Comparison of ENCODE assay signal across 12 cellular contexts in genomic region chr2:152046940-152047339, GRCh38. TPM values are rescaled to one million over a fixed set of nuclear protein-coding genes. Genes with fewer than 3 reads are reported as not detected.
DNase-seq lines count a peak whose midpoint lies in the region; ATAC-seq and TF ChIP-seq lines count a peak whose summit lies in the region.
"Had no signal": no experiment of that assay in that cellular context is flagged by ENCODE, and none has a peak within 500 bp of the region (broad histone marks: within the 10 kb centered on the region; RNA-seq: fewer than 3 reads in every experiment).

No MANE protein-coding gene starts in this region.

- no peak overlapping the region for H3K27ac Mint-ChIP-seq in GM23338
- peak overlapping the region; percentile 19 for H3K27ac Mint-ChIP-seq in stimulated activated memory B cell treated with anti-CD40 and anti-IgM and Interleukin-4, amounts not matched to agents 10 μg/mL and 1 μg/mL and 100 μg/mL, for 72 hours
- H3K27ac Mint-ChIP-seq: activated CD8-positive, alpha-beta memory T cell treated with anti-CD3 and anti-CD28 coated beads, Interleukin-2, amount 10 ng/mL, durations not matched to agents 7 days and 5 days had no signal

- peaks cover 37% of the 10 kb centered on the region for H3K4me1 ChIP-seq in GM23338 (ENCODE audit: insufficient read depth)
- H3K4me1 ChIP-seq: body of pancreas had no signal

- no peak overlapping the region for H3K4me3 Mint-ChIP-seq in GM23338
- H3K4me3 Mint-ChIP-seq in stimulated activated memory B cell treated with anti-CD40 and anti-IgM and Interleukin-4, amounts not matched to agents 10 μg/mL and 1 μg/mL and 100 μg/mL, for 72 hours = no peak overlapping the region
- H3K4me3 Mint-ChIP-seq: activated CD8-positive, alpha-beta memory T cell treated with anti-CD3 and anti-CD28 coated beads, Interleukin-2, amount 10 ng/mL, durations not matched to agents 7 days and 5 days had no signal

- no peak for TF ChIP-seq CTCF in GM23338 (conservative IDR thresholded peaks at IDR 0.05; ENCODE audit: low read depth in 2 of 2)

- peaks cover 3% of the 10 kb centered on the region for H3K9me2 ChIP-seq in GM23338 (ENCODE audit: insufficient read depth)

- H3K36me3 ChIP-seq in GM23338 (ENCODE audit: insufficient read depth) = no peaks in the 10 kb centered on the region

- no peaks in the 10 kb centered on the region for H3K36me3 Mint-ChIP-seq in GM23338 (ENCODE audit: low read depth)
- no peaks in the 10 kb centered on the region for H3K36me3 Mint-ChIP-seq in stimulated activated memory B cell treated with anti-CD40 and anti-IgM and Interleukin-4, amounts not matched to agents 10 μg/mL and 1 μg/mL and 100 μg/mL, for 72 hours
- H3K36me3 Mint-ChIP-seq: activated CD8-positive, alpha-beta memory T cell treated with anti-CD3 and anti-CD28 coated beads, Interleukin-2, amount 10 ng/mL, durations not matched to agents 7 days and 5 days had no signal

- ATAC-seq in GM23338 (no peak), HG03442 (IDR thresholded peaks at IDR 0.05; ENCODE audit: unreplicated experiment) (peak; percentile 64)
- ATAC-seq in stimulated activated memory B cell treated with anti-CD40 and anti-IgM and Interleukin-4, amounts not matched to agents 10 μg/mL and 1 μg/mL and 100 μg/mL, for 72 hours = peak; percentile 83
- ATAC-seq: activated CD8-positive, alpha-beta memory T cell treated with anti-CD3 and anti-CD28 coated beads, Interleukin-2, amount 10 ng/mL, durations not matched to agents 7 days and 5 days; body of pancreas; left ventricle myocardium superior had no signal

- no peak overlapping the region for H3K4me3 ChIP-seq in GM23338
- H3K4me3 ChIP-seq: body of pancreas had no signal

- DNase-seq in DMS 273 (lab: John Stamatoyannopoulos, UW; ENCODE audit: unreplicated experiment) = peak; percentile 14
- no peak for DNase-seq in DMS 273 treated with DMSO at 0.1 percent for 48 hours (lab: John Stamatoyannopoulos, UW)
- no peak for DNase-seq in GM23338 (ENCODE audit: low spot score)
- DNase-seq in D341Med (ENCODE audit: low spot score) = no peak
- DNase-seq in stimulated activated CD4-positive, alpha-beta T cell treated with anti-CD3 and anti-CD28 coated beads, Interleukin-12 subunit alpha, Interleukin-12 subunit beta, amount 100 ng/mL, for 4 hours = no peak
- no peak for DNase-seq in NCI-H2029 treated with DMSO at 0.1 percent for 48 hours (lab: John Stamatoyannopoulos, UW)
- DNase-seq: activated CD8-positive, alpha-beta memory T cell treated with anti-CD3 and anti-CD28 coated beads, Interleukin-2, amount 10 ng/mL, durations not matched to agents 7 days and 5 days; body of pancreas; left ventricle myocardium superior had no signal

- no peaks in the 10 kb centered on the region for H4K20me1 ChIP-seq in GM23338 (replicated peaks; ENCODE audit: insufficient read depth)

- peak overlapping the region; percentile 33; the same call in 1 of the 2 replicates for H3K4me2 ChIP-seq in GM23338

- peaks cover 7% of the 10 kb centered on the region; the same call in 1 of the 2 replicates for H3F3A ChIP-seq in GM23338 (replicated peaks; ENCODE audit: low read depth)

- no peaks in the 10 kb centered on the region for H3K27me3 ChIP-seq in GM23338 (ENCODE audit: insufficient read depth)
- H3K27me3 ChIP-seq: body of pancreas had no signal

- H2AFZ ChIP-seq in GM23338 = no peak overlapping the region

- peaks cover 52% of the 10 kb centered on the region for H3K4me1 Mint-ChIP-seq in GM23338
- peaks cover 30% of the 10 kb centered on the region for H3K4me1 Mint-ChIP-seq in stimulated activated memory B cell treated with anti-CD40 and anti-IgM and Interleukin-4, amounts not matched to agents 10 μg/mL and 1 μg/mL and 100 μg/mL, for 72 hours
- H3K4me1 Mint-ChIP-seq: activated CD8-positive, alpha-beta memory T cell treated with anti-CD3 and anti-CD28 coated beads, Interleukin-2, amount 10 ng/mL, durations not matched to agents 7 days and 5 days had no signal

- H3K79me2 ChIP-seq in GM23338 (replicated peaks; ENCODE audit: insufficient read depth) = 0 out of 2 replicates have a peak, but pooled peaks cover 4% of the 10 kb centered on the region

- H3K9me3 Mint-ChIP-seq in GM23338 = no peaks in the 10 kb centered on the region
- H3K9me3 Mint-ChIP-seq in stimulated activated memory B cell treated with anti-CD40 and anti-IgM and Interleukin-4, amounts not matched to agents 10 μg/mL and 1 μg/mL and 100 μg/mL, for 72 hours = no peaks in the 10 kb centered on the region

- H3K27me3 Mint-ChIP-seq in GM23338 (ENCODE audit: insufficient read depth, low read depth, poor library complexity) = peaks cover 2% of the 10 kb centered on the region
- H3K27me3 Mint-ChIP-seq in stimulated activated memory B cell treated with anti-CD40 and anti-IgM and Interleukin-4, amounts not matched to agents 10 μg/mL and 1 μg/mL and 100 μg/mL, for 72 hours = peaks cover 14% of the 10 kb centered on the region

- H3K27ac ChIP-seq in GM23338 (ENCODE audit: low read depth) = no peak overlapping the region
- H3K27ac ChIP-seq: 22Rv1, body of pancreas had no signal

TF ChIP-seq in GM23338, 12 proteins besides CTCF, POLR2A, EP300 and RAD21 (continues in another document):
- TF ChIP-seq NANOG (IDR thresholded peaks at IDR 0.05; ENCODE audit: borderline replicate concordance) (no peak), JUNB (IDR thresholded peaks at IDR 0.05; ENCODE audit: unreplicated experiment) (no peak), EZH2 (IDR thresholded peaks at IDR 0.05; ENCODE audit: low read depth, unreplicated experiment) (no peak), ZNF114 (CRISPR knock-in tag; IDR thresholded peaks at IDR 0.05) (no peak), CREB1 (CRISPR knock-in tag; IDR thresholded peaks at IDR 0.05; ENCODE audit: low read depth) (no peak), POLR2AphosphoS5 (IDR thresholded peaks at IDR 0.05; ENCODE audit: low read depth) (no peak), EZH2phosphoT487 (IDR thresholded peaks at IDR 0.05; ENCODE audit: unreplicated experiment) (no peak), ETS1 (IDR thresholded peaks at IDR 0.05) (no peak), ZNF331 (CRISPR knock-in tag; IDR thresholded peaks at IDR 0.05; ENCODE audit: low read depth) (no peak)

RNA-seq across cellular contexts. Expression of gene CACNB4, which starts 51.9 kb away (rescaled TPM):
- 7.6 and 9.8 TPM in 2 replicates for total RNA-seq in GM23338 (2014; rRNA removed; shearing (Covaris generic))
- polyA plus RNA-seq in GM23338 (2016; fragmentation: Nextera tagmentation; extraction: Ambion mirVana) = 2.7 and 4.0 TPM in 2 replicates
